ENCODE assay signal across 17 cellular contexts in genomic region chr11:4443479-4443878, GRCh38. TPM values are rescaled to one million over a fixed set of nuclear protein-coding genes. Genes with fewer than 3 reads are reported as not detected.
DNase-seq lines count a peak whose midpoint lies in the region; ATAC-seq and TF ChIP-seq lines count a peak whose summit lies in the region.
"Had no signal": no experiment of that assay in that cellular context is flagged by ENCODE, and none has a peak within 500 bp of the region (broad histone marks: within the 10 kb centered on the region; RNA-seq: fewer than 3 reads in every experiment).

No MANE protein-coding gene starts in this region.

- H3K27ac Mint-ChIP-seq in WTC11, result no peak overlapping the region
- H3K27ac Mint-ChIP-seq: CD4-positive, alpha-beta T cell; GM23338; HFFc6; IgD-negative memory B cell had no signal

- H3K27me3 Mint-ChIP-seq in WTC11 (ENCODE audit: low read depth), result no peaks in the 10 kb centered on the region

- TF ChIP-seq CTCF in HL-60 (IDR thresholded peaks at IDR 0.05; ENCODE audit: insufficient read depth, low read length) (no peak), WTC11 (IDR thresholded peaks at IDR 0.05) (no peak), neutrophil (IDR thresholded peaks at IDR 0.05) (no peak)

- peaks cover 20% of the 10 kb centered on the region for H3K9me3 Mint-ChIP-seq in WTC11
- H3K9me3 Mint-ChIP-seq: CD4-positive, alpha-beta T cell had no signal

- H3K4me3 Mint-ChIP-seq in WTC11, result no peak overlapping the region
- H3K4me3 Mint-ChIP-seq: CD4-positive, alpha-beta T cell; GM23338; HFFc6; IgD-negative memory B cell had no signal

- ATAC-seq in WTC11, result peak; percentile 43; the same call in 1 of the 2 replicates
- ATAC-seq in HG03159 (IDR thresholded peaks at IDR 0.05; ENCODE audit: unreplicated experiment), result no peak
- ATAC-seq: GM23338, HCT116, HepG2 had no signal

- DNase-seq in HL-60 (ENCODE audit: low read depth in 1 of 2, low spot score in 1 of 2) (no peak), WTC11 (ENCODE audit: low spot score) (no peak)
- DNase-seq in activated CD8-positive, alpha-beta memory T cell treated with anti-CD3 and anti-CD28 coated beads for 24 hours, result no peak
- DNase-seq in effector memory CD4-positive, alpha-beta T cell, result no peak
- DNase-seq: ACHN; BE2C; Caco-2; CD4-positive, alpha-beta T cell; H7; HFFc6 had no signal

- peaks cover 3% of the 10 kb centered on the region; the same call in 1 of the 2 replicates for H3K36me3 Mint-ChIP-seq in WTC11
- H3K36me3 Mint-ChIP-seq: IgD-negative memory B cell had no signal

- H3K36me3 ChIP-seq in neutrophil, result no peaks in the 10 kb centered on the region
- H3K36me3 ChIP-seq in effector memory CD4-positive, alpha-beta T cell (ENCODE audit: control insufficient read depth, insufficient read depth, low read length), result no peaks in the 10 kb centered on the region
- H3K36me3 ChIP-seq: BE2C had no signal

- H3K9me3 ChIP-seq in neutrophil, result no peaks in the 10 kb centered on the region
- H3K9me3 ChIP-seq in effector memory CD4-positive, alpha-beta T cell (ENCODE audit: control insufficient read depth, low read length), result no peaks in the 10 kb centered on the region
- H3K9me3 ChIP-seq: BE2C, Caco-2 had no signal

- peaks cover 6% of the 10 kb centered on the region for H3K4me1 Mint-ChIP-seq in WTC11
- H3K4me1 Mint-ChIP-seq: GM23338, IgD-negative memory B cell had no signal

- POLR2A ChIA-PET in WTC11 (lab: Charles Lee), result no interaction called here

- peaks cover 40 to 70% of the 10 kb centered on the region in 2 experiments for H3K4me1 ChIP-seq in neutrophil (ENCODE audit: control insufficient read depth in 1 of 2, insufficient read depth in 1 of 2, low read depth in 1 of 2, low read length in 1 of 2)
- H3K4me1 ChIP-seq in effector memory CD4-positive, alpha-beta T cell (ENCODE audit: control insufficient read depth, insufficient read depth, low read length, poor library complexity, severe bottlenecking), result no peaks in the 10 kb centered on the region
- H3K4me1 ChIP-seq: BE2C, Caco-2 had no signal

- CTCF ChIA-PET in WTC11 (lab: Charles Lee), result interaction anchor here (1.1 to 1.9 kb wide), 2 partner anchors 96 to 261 kb away, joined by 3 to 6 read pairs; no protein-coding TSS in a partner anchor

- H3K27ac ChIP-seq in HL-60 (replicated peaks) (peak overlapping the region; percentile 37), neutrophil (peak overlapping the region; percentile 84)
- no peak overlapping the region for H3K27ac ChIP-seq in effector memory CD4-positive, alpha-beta T cell (ENCODE audit: insufficient read depth, low read length, poor library complexity, severe bottlenecking)
- H3K27ac ChIP-seq: C4-2B had no signal

- no peaks in the 10 kb centered on the region for H3K27me3 ChIP-seq in HL-60 (ENCODE audit: insufficient read depth, poor library complexity, severe bottlenecking)
- H3K27me3 ChIP-seq in neutrophil, result no peaks in the 10 kb centered on the region
- H3K27me3 ChIP-seq in effector memory CD4-positive, alpha-beta T cell (replicated peaks; ENCODE audit: control insufficient read depth, insufficient read depth, low read length, poor library complexity, severe bottlenecking), result no peaks in the 10 kb centered on the region
- H3K27me3 ChIP-seq: BE2C had no signal

- H3K4me3 ChIP-seq in HL-60 (replicated peaks; ENCODE audit: insufficient read depth, low read length) (no peak overlapping the region), neutrophil (ENCODE audit: low read depth in 1 of 2, low read length in 1 of 2) (no peak overlapping the region)
- no peak overlapping the region for H3K4me3 ChIP-seq in effector memory CD4-positive, alpha-beta T cell (ENCODE audit: insufficient read depth, low read depth, low read length, poor library complexity, severe bottlenecking)
- H3K4me3 ChIP-seq: GM23338 had no signal

TF ChIP-seq in WTC11, 78 proteins besides CTCF, POLR2A, EP300 and RAD21 (continues in another document):
- TF ChIP-seq USF2 (CRISPR knock-in tag; IDR thresholded peaks at IDR 0.05), result no peak
- TF ChIP-seq TCF7 (CRISPR knock-in tag; IDR thresholded peaks at IDR 0.05; ENCODE audit: low read depth), result no peak
- no peak for TF ChIP-seq RELA (CRISPR knock-in tag; IDR thresholded peaks at IDR 0.05; ENCODE audit: borderline replicate concordance)
- TF ChIP-seq SMAD4 (CRISPR knock-in tag; IDR thresholded peaks at IDR 0.05), result no peak
- no peak for TF ChIP-seq TEAD4 (CRISPR knock-in tag; IDR thresholded peaks at IDR 0.05)
- no peak for TF ChIP-seq ZNF138 (CRISPR knock-in tag; conservative IDR thresholded peaks at IDR 0.05)
- TF ChIP-seq ZSCAN18 (CRISPR knock-in tag; IDR thresholded peaks at IDR 0.05), result no peak
- no peak for TF ChIP-seq CBFB (CRISPR knock-in tag; IDR thresholded peaks at IDR 0.05; ENCODE audit: low read depth)
- TF ChIP-seq FOXP4 (CRISPR knock-in tag; IDR thresholded peaks at IDR 0.05), result no peak
- no peak for TF ChIP-seq FOXJ3 (CRISPR knock-in tag; IDR thresholded peaks at IDR 0.05; ENCODE audit: borderline replicate concordance)
- no peak for TF ChIP-seq RORB (CRISPR knock-in tag; IDR thresholded peaks at IDR 0.05)
- no peak for TF ChIP-seq NFE2L1 (CRISPR knock-in tag; IDR thresholded peaks at IDR 0.05)
- no peak for TF ChIP-seq NR1H2 (CRISPR knock-in tag; IDR thresholded peaks at IDR 0.05)
- no peak for TF ChIP-seq STAT6 (CRISPR knock-in tag; conservative IDR thresholded peaks at IDR 0.05; ENCODE audit: low read depth)
- TF ChIP-seq JAZF1 (CRISPR knock-in tag; IDR thresholded peaks at IDR 0.05), result no peak

RNA-seq across cellular contexts. Expression of gene OR52K2, which starts 5.6 kb away (rescaled TPM):
- total RNA-seq in WTC11 (2021), result not detected in 3 replicates
- total RNA-seq: Caco-2; CD4-positive, alpha-beta T cell; GM23338; H7; HepG2; HFFc6 had no signal

RNA-seq across cellular contexts. Expression of gene OR52K1, which starts 39.0 kb away (rescaled TPM):
- 0.05 to 0.07 TPM in 2 of 3 replicates, not detected in the other for total RNA-seq in WTC11 (2021)
- total RNA-seq: Caco-2; CD4-positive, alpha-beta T cell; GM23338; H7; HepG2; HFFc6 had no signal

RNA-seq across cellular contexts. Expression of gene TRIM21, which starts 50.0 kb away (rescaled TPM):
- 14.8 to 20.5 TPM (median 17.1 TPM) in 3 replicates for total RNA-seq in WTC11 (2021)
